Comparison of ENCODE assay signal across 18 cellular contexts in the genomic region with DNA sequence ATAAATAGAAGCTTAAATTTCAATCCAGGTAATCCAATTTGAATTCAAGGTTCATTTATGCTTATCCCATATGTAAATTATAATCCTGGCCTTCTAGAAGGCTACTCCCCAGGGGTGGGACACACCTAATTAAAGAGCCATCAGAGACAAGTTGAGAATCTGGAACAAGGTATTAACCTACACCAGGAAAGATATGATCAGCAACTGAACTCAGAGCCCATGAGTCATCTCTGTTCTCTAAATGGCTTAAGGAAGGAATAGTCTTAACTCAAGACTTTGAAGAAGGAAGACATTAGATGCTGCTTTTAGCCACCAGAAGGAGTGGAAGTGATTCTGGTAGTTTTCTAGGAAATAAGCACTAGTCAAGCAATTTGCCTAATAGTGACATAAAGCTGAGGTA.
DNase-seq lines count a peak whose midpoint lies in the region; ATAC-seq, FAIRE-seq and TF ChIP-seq lines count a peak whose summit lies in the region.
"Had no signal": no experiment of that assay in that cellular context is flagged by ENCODE, and none has a peak within 500 bp of the region (broad histone marks: within the 10 kb centered on the region; RNA-seq: fewer than 3 reads in every experiment).

No MANE protein-coding gene starts in this region.

- H3K27me3 ChIP-seq in bronchial epithelial cell (ENCODE audit: control insufficient read depth, insufficient read depth, low read length), result no peaks in the 10 kb centered on the region
- H3K27me3 ChIP-seq: BE2C had no signal

- no peak for FAIRE-seq in bronchial epithelial cell (lab: Jason Lieb, UNC)
- FAIRE-seq: HTR-8/SVneo had no signal

- TF ChIP-seq CTCF in bronchial epithelial cell (IDR thresholded peaks at IDR 0.05; ENCODE audit: insufficient read depth, low read length, severe bottlenecking) (no peak), retinal pigment epithelial cell (conservative IDR thresholded peaks at IDR 0.05; ENCODE audit: low read depth, low read length) (no peak), GM10266 (IDR thresholded peaks at IDR 0.05; ENCODE audit: control insufficient read depth, insufficient read depth, low read depth, missing control alignments) (no peak)

- DNase-seq in OCI-M1 (lab: John Stamatoyannopoulos, UW) (peak; percentile 5), bronchial epithelial cell (ENCODE audit: low read depth) (peak; percentile 27), retinal pigment epithelial cell (ENCODE audit: low read depth) (peak; percentile 22), SKM-1 treated with dmso at 0.1 percent for 144 hours (lab: John Stamatoyannopoulos, UW; ENCODE audit: unreplicated experiment) (no peak), GM10266 (ENCODE audit: extremely low spot score) (no peak)
- DNase-seq: BE2C; CD4-positive, alpha-beta memory T cell; NCI-H1048; NCI-H2107; NCI-H345; NCI-H526 treated with DMSO at 0.1 percent for 48 hours; SK-N-SH had no signal

- H3K36me3 ChIP-seq in bronchial epithelial cell (ENCODE audit: control insufficient read depth, insufficient read depth, low read length), result peaks cover 2% of the 10 kb centered on the region
- H3K36me3 ChIP-seq: HAP-1 had no signal

- H3K4me3 ChIP-seq in bronchial epithelial cell (ENCODE audit: low read depth, low read length), result no peak overlapping the region
- no peak overlapping the region for H3K4me3 ChIP-seq in retinal pigment epithelial cell (ENCODE audit: low read length)
- H3K4me3 ChIP-seq: HAP-1, PC-9 had no signal

- ATAC-seq in HG02870 (IDR thresholded peaks at IDR 0.05; ENCODE audit: unreplicated experiment), result peak; percentile 49
- no peak for ATAC-seq in HG03108 (IDR thresholded peaks at IDR 0.05; ENCODE audit: unreplicated experiment)
- ATAC-seq: Right ventricle myocardium inferior had no signal

Comparison
In these comparisons a context has a peak if more than half of its experiments do, and no peak if none do; other contexts are left out.
1. DNase-seq: peak in OCI-M1 (single experiment), bronchial epithelial cell (single experiment) and retinal pigment epithelial cell (single experiment); none in SKM-1 treated with dmso at 0.1 percent for 144 hours (single experiment) and GM10266 (single experiment).